ENCODE assay signal across 20 cellular contexts in genomic region chr6:22072939-22073338, GRCh38.
DNase-seq lines count a peak whose midpoint lies in the region; TF ChIP-seq lines count a peak whose summit lies in the region.
"Had no signal": no experiment of that assay in that cellular context is flagged by ENCODE, and none has a peak within 500 bp of the region (broad histone marks: within the 10 kb centered on the region; RNA-seq: fewer than 3 reads in every experiment).

No MANE protein-coding gene starts in this region.

- no peaks in the 10 kb centered on the region for H3F3A ChIP-seq in GM23248 (ENCODE audit: insufficient read depth)

- H3K27ac ChIP-seq in GM23248, result no peak overlapping the region
- H3K27ac ChIP-seq: C4-2B, coronary artery, epithelial cell of prostate, PC-9 had no signal

- H3K4me3 ChIP-seq in GM23248, result no peak overlapping the region
- H3K4me3 ChIP-seq in adipocyte (ENCODE audit: low read length), result no peak overlapping the region
- H3K4me3 ChIP-seq: ascending aorta, coronary artery, PC-9 had no signal

- no peaks in the 10 kb centered on the region for H3K79me2 ChIP-seq in GM23248 (ENCODE audit: insufficient read depth)

- no peak overlapping the region for H3K4me2 ChIP-seq in GM23248 (ENCODE audit: unreplicated experiment)
- H3K4me2 ChIP-seq: PC-9 had no signal

- no peaks in the 10 kb centered on the region for H3K9me3 Mint-ChIP-seq in nephron
- H3K9me3 Mint-ChIP-seq: T-helper 1 cell treated with Interleukin-12 subunit alpha and Interleukin-12 subunit beta and Interleukin-4 antibody, amounts not matched to agents 30 μg/mL and 1 μg/mL, for 36 hours had no signal

- peak; percentile 7 for DNase-seq in GM23248
- peak; percentile 61 for DNase-seq in MV-4-11 (lab: John Stamatoyannopoulos, UW)
- DNase-seq in adipocyte (ENCODE audit: low read depth), result peak; percentile 55
- DNase-seq in NCI-H774 (lab: John Stamatoyannopoulos, UW), result no peak
- no peak for DNase-seq in islet precursor cell
- no peak for DNase-seq in SKM-1 (lab: John Stamatoyannopoulos, UW; ENCODE audit: unreplicated experiment)
- DNase-seq: activated CD8-positive, alpha-beta memory T cell treated with anti-CD3 and anti-CD28 coated beads, Interleukin-2, amount 10 ng/mL, durations not matched to agents 7 days and 5 days; H7; head of caudate nucleus; midbrain; NCI-H1092; nucleus accumbens; PC-9; stimulated activated CD4-positive, alpha-beta T cell treated with anti-CD3 and anti-CD28 coated beads, Interleukin-4, amount 100 ng/mL, for 4 hours had no signal

- peak overlapping the region; percentile 95 to 99 (median 97) for H3K27ac Mint-ChIP-seq in nephron
- H3K27ac Mint-ChIP-seq: activated CD8-positive, alpha-beta memory T cell treated with anti-CD3 and anti-CD28 coated beads, Interleukin-2, amount 10 ng/mL, durations not matched to agents 7 days and 5 days; T-helper 1 cell treated with Interleukin-12 subunit alpha and Interleukin-12 subunit beta and Interleukin-4 antibody, amounts not matched to agents 30 μg/mL and 1 μg/mL, for 36 hours had no signal

- H3K36me3 ChIP-seq in GM23248 (ENCODE audit: low read depth) (no peaks in the 10 kb centered on the region), adipocyte (ENCODE audit: control insufficient read depth, insufficient read depth, low read length, severe bottlenecking) (no peaks in the 10 kb centered on the region)
- H3K36me3 ChIP-seq: ascending aorta had no signal

- H3K27me3 Mint-ChIP-seq in nephron (ENCODE audit: low read depth), result no peaks in the 10 kb centered on the region
- H3K27me3 Mint-ChIP-seq: activated CD8-positive, alpha-beta memory T cell treated with anti-CD3 and anti-CD28 coated beads, Interleukin-2, amount 10 ng/mL, durations not matched to agents 7 days and 5 days had no signal

- no peak for TF ChIP-seq CTCF in nephron (IDR thresholded peaks at IDR 0.05; ENCODE audit: unreplicated experiment in 3 of 3)

- H3K9me3 ChIP-seq in GM23248 (ENCODE audit: low read depth), result no peaks in the 10 kb centered on the region
- no peaks in the 10 kb centered on the region for H3K9me3 ChIP-seq in adipocyte (ENCODE audit: control insufficient read depth, low read length)
- H3K9me3 ChIP-seq: ascending aorta had no signal

- no peaks in the 10 kb centered on the region for H3K9me2 ChIP-seq in GM23248 (ENCODE audit: insufficient read depth)

- in situ Hi-C loops in GM23248 (cut with MboI), result no loop called here

- H3K4me1 ChIP-seq in GM23248 (ENCODE audit: insufficient read depth) (0 out of 2 replicates have a peak, but pooled peaks cover 6% of the 10 kb centered on the region), adipocyte (ENCODE audit: control insufficient read depth, insufficient read depth, low read length) (peaks cover 3% of the 10 kb centered on the region)

- peak overlapping the region; percentile 38; the same call in 1 of the 2 replicates for H2AFZ ChIP-seq in GM23248
- H2AFZ ChIP-seq: PC-9 had no signal

- H3K27me3 ChIP-seq in GM23248 (replicated peaks; ENCODE audit: insufficient read depth), result no peaks in the 10 kb centered on the region
- H3K27me3 ChIP-seq in adipocyte (replicated peaks; ENCODE audit: control insufficient read depth, insufficient read depth, low read length), result no peaks in the 10 kb centered on the region
- H3K27me3 ChIP-seq: ascending aorta had no signal

- H3K9ac ChIP-seq in GM23248, result no peak overlapping the region
- no peak overlapping the region for H3K9ac ChIP-seq in adipocyte (ENCODE audit: low read length)

- H4K20me1 ChIP-seq in GM23248 (ENCODE audit: insufficient read depth), result no peaks in the 10 kb centered on the region

- peaks cover 67% of the 10 kb centered on the region for H3K4me1 Mint-ChIP-seq in nephron

- peaks cover 30% of the 10 kb centered on the region for H3K36me3 Mint-ChIP-seq in nephron (ENCODE audit: low read depth)
- H3K36me3 Mint-ChIP-seq: activated CD8-positive, alpha-beta memory T cell treated with anti-CD3 and anti-CD28 coated beads, Interleukin-2, amount 10 ng/mL, durations not matched to agents 7 days and 5 days had no signal

- no peak overlapping the region for H3K4me3 Mint-ChIP-seq in nephron
- H3K4me3 Mint-ChIP-seq: activated CD8-positive, alpha-beta memory T cell treated with anti-CD3 and anti-CD28 coated beads, Interleukin-2, amount 10 ng/mL, durations not matched to agents 7 days and 5 days; T-helper 1 cell treated with Interleukin-12 subunit alpha and Interleukin-12 subunit beta and Interleukin-4 antibody, amounts not matched to agents 30 μg/mL and 1 μg/mL, for 36 hours had no signal

Comparison
In these comparisons a context has a peak if more than half of its experiments do, and no peak if none do; other contexts are left out.
1. DNase-seq: peak in GM23248 (single experiment), MV-4-11 (single experiment) and adipocyte (single experiment); none in NCI-H774 (single experiment), islet precursor cell (single experiment) and SKM-1 (single experiment).